Comparison of ENCODE assay signal across 1 cellular context in genomic region chr6:132131351-132131750, GRCh38.
TF ChIP-seq lines count a peak whose summit lies in the region.

No MANE protein-coding gene starts in this region.

TF ChIP-seq in SK-N-SH treated with all-trans-retinoic acid at 6 μM for 48 hours, 23 proteins besides CTCF, POLR2A, EP300 and RAD21 (continued from another document):
- no peak for TF ChIP-seq ISL1 (CRISPR knock-in tag; IDR thresholded peaks at IDR 0.05)
- no peak for TF ChIP-seq CREB5 (CRISPR knock-in tag; IDR thresholded peaks at IDR 0.05; ENCODE audit: low read depth)
- TF ChIP-seq TOX (CRISPR knock-in tag; IDR thresholded peaks at IDR 0.05; ENCODE audit: borderline replicate concordance), result no peak
- no peak for TF ChIP-seq ZC3H10 (CRISPR knock-in tag; IDR thresholded peaks at IDR 0.05)
- no peak for TF ChIP-seq ZNF8 (CRISPR knock-in tag; IDR thresholded peaks at IDR 0.05)
- TF ChIP-seq ZNF565 (CRISPR knock-in tag; conservative IDR thresholded peaks at IDR 0.05; ENCODE audit: low read depth), result no peak
